Comparison of ENCODE assay signal across 11 cellular contexts in genomic region chr17:16255481-16255901, GRCh38. TPM values are rescaled to one million over a fixed set of nuclear protein-coding genes. Genes with fewer than 3 reads are reported as not detected.
DNase-seq lines count a peak whose midpoint lies in the region; ATAC-seq and TF ChIP-seq lines count a peak whose summit lies in the region.
"Had no signal": no experiment of that assay in that cellular context is flagged by ENCODE, and none has a peak within 500 bp of the region (broad histone marks: within the 10 kb centered on the region; RNA-seq: fewer than 3 reads in every experiment).

No MANE protein-coding gene starts in this region.

- no peaks in the 10 kb centered on the region for H3K27me3 Mint-ChIP-seq in activated T-cell treated with anti-CD3 and anti-CD28 coated beads, Interleukin-2, amount 50 U/mL, for 72 hours (ENCODE audit: low read depth)
- H3K27me3 Mint-ChIP-seq in neural crest cell (ENCODE audit: low read depth) = no peaks in the 10 kb centered on the region

- no peak for DNase-seq in activated T-cell treated with anti-CD3 and anti-CD28 coated beads, Interleukin-2, amount 50 U/mL, for 72 hours
- DNase-seq in activated T-cell treated with anti-CD3 and anti-CD28 coated beads, Interleukin-2, amount 50 U/mL, for 1 hour = no peak
- DNase-seq in neural crest cell (ENCODE audit: low read depth, low spot score) = no peak
- no peak for DNase-seq in vagina (ENCODE audit: extremely low spot score in 2 of 2)
- DNase-seq in foreskin melanocyte = no peak
- DNase-seq: effector CD8-positive, alpha-beta T cell; stimulated activated CD4-positive, alpha-beta T cell treated with anti-CD3 and anti-CD28 coated beads, Interleukin-2, amount 100 ng/mL, for 48 hours had no signal

- H3K36me3 Mint-ChIP-seq in activated T-cell treated with anti-CD3 and anti-CD28 coated beads, Interleukin-2, amount 50 U/mL, for 72 hours (ENCODE audit: insufficient read depth in 2 of 2) = no peaks in the 10 kb centered on the region
- H3K36me3 Mint-ChIP-seq in neural crest cell (ENCODE audit: low read depth) = no peaks in the 10 kb centered on the region

- peaks cover 13% of the 10 kb centered on the region for H3K4me1 Mint-ChIP-seq in activated T-cell treated with anti-CD3 and anti-CD28 coated beads, Interleukin-2, amount 50 U/mL, for 72 hours (ENCODE audit: low read depth)
- peaks cover 14% of the 10 kb centered on the region for H3K4me1 Mint-ChIP-seq in neural crest cell

- H3K4me3 ChIP-seq in gastroesophageal sphincter (peak overlapping the region in 1 of 2 donors; percentile 29), vagina (no peak overlapping the region)
- H3K4me3 ChIP-seq: BLaER1 treated with 17β-estradiol and CSF1 and Interleukin-3, amounts not matched to agents 10 nM and 100 nM had no signal

- H3K27ac ChIP-seq in gastroesophageal sphincter (peak overlapping the region in 3 of 4 donors; percentile 29 to 72 (median 47)), vagina (peak overlapping the region; percentile 66)
- H3K27ac ChIP-seq: BLaER1 treated with 17β-estradiol and CSF1 and Interleukin-3, amounts not matched to agents 10 nM and 100 nM had no signal

- H3K4me1 ChIP-seq in gastroesophageal sphincter (peaks cover 0 to 28% (median 6%) of the 10 kb centered on the region in 3 donors), vagina (peaks cover 16% of the 10 kb centered on the region)

- H3K4me3 Mint-ChIP-seq in activated T-cell treated with anti-CD3 and anti-CD28 coated beads, Interleukin-2, amount 50 U/mL, for 72 hours = no peak overlapping the region
- H3K4me3 Mint-ChIP-seq in neural crest cell = no peak overlapping the region

- no peaks in the 10 kb centered on the region for H3K9me3 Mint-ChIP-seq in activated T-cell treated with anti-CD3 and anti-CD28 coated beads, Interleukin-2, amount 50 U/mL, for 72 hours
- no peaks in the 10 kb centered on the region for H3K9me3 Mint-ChIP-seq in neural crest cell

- no peaks in the 10 kb centered on the region for H3K36me3 ChIP-seq in gastroesophageal sphincter
- no peaks in the 10 kb centered on the region for H3K36me3 ChIP-seq in vagina

- no peak for ATAC-seq in activated T-cell treated with anti-CD3 and anti-CD28 coated beads, Interleukin-2, amount 50 U/mL, for 72 hours (replicated peaks in 1 of 2)
- ATAC-seq in gastroesophageal sphincter (peak; percentile 69), HG03457 (IDR thresholded peaks at IDR 0.05; ENCODE audit: unreplicated experiment) (no peak), HG03280 (IDR thresholded peaks at IDR 0.05; ENCODE audit: unreplicated experiment) (no peak)

- WGBS in gastroesophageal sphincter (ENCODE audit: low coverage in 1 of 2), 2 donors = 9 to 17% methylated on average over 1 to 4 of the region's 4 CpGs

- no peaks in the 10 kb centered on the region for H3K9me3 ChIP-seq in gastroesophageal sphincter
- H3K9me3 ChIP-seq in vagina = no peaks in the 10 kb centered on the region

- intact Hi-C loops in vagina (cut with DNase I) = no loop called here

- TF ChIP-seq CTCF in gastroesophageal sphincter (IDR thresholded peaks at IDR 0.05) = no peak
- no peak for TF ChIP-seq CTCF in neural crest cell (conservative IDR thresholded peaks at IDR 0.05)
- TF ChIP-seq CTCF in vagina (IDR thresholded peaks at IDR 0.05) = no peak

- H3K27ac Mint-ChIP-seq in activated T-cell treated with anti-CD3 and anti-CD28 coated beads, Interleukin-2, amount 50 U/mL, for 72 hours = peak overlapping the region; percentile 2
- H3K27ac Mint-ChIP-seq in neural crest cell (ENCODE audit: unreplicated experiment) = peak overlapping the region; percentile 68

- H3K27me3 ChIP-seq in gastroesophageal sphincter (no peaks in the 10 kb centered on the region), vagina (no peaks in the 10 kb centered on the region)
- H3K27me3 ChIP-seq: BLaER1 treated with 17β-estradiol and CSF1 and Interleukin-3, amounts not matched to agents 10 nM and 100 nM had no signal

- TF ChIP-seq EP300 in gastroesophageal sphincter (IDR thresholded peaks at IDR 0.05) = no peak

- no peak for TF ChIP-seq POLR2A in gastroesophageal sphincter (IDR thresholded peaks at IDR 0.05)
- TF ChIP-seq POLR2A in vagina (IDR thresholded peaks at IDR 0.05) = no peak

RNA-seq across cellular contexts. Expression of gene PIGL, which starts 38.5 kb away (rescaled TPM):
- 10 to 100 TPM; 42.5 to 51.9 TPM for total RNA-seq in activated T-cell treated with anti-CD3 and anti-CD28 coated beads, Interleukin-2, amount 50 U/mL, for 72 hours
- total RNA-seq in gastroesophageal sphincter = 10 to 100 TPM in 3 of 4 donors, 1 to 10 TPM in 1; 5.6 to 73.0 (median 29.6) TPM
- 31.1 and 35.3 TPM in 2 replicates for total RNA-seq in neural crest cell
- 65.8 TPM for total RNA-seq in vagina

RNA-seq across cellular contexts. Expression of gene NCOR1, which starts 40.2 kb away (rescaled TPM):
- total RNA-seq in activated T-cell treated with anti-CD3 and anti-CD28 coated beads, Interleukin-2, amount 50 U/mL, for 72 hours = 100 to 1,000 TPM; 117 to 130 TPM
- total RNA-seq in gastroesophageal sphincter (100 to 1,000 TPM in 3 of 4 donors, 10 to 100 TPM in 1; 76.3 to 160 (median 108) TPM), neural crest cell (129 and 136 TPM in 2 replicates), vagina (175 TPM)
